Comparison of ENCODE assay signal across 1 cellular context in the genomic region with DNA sequence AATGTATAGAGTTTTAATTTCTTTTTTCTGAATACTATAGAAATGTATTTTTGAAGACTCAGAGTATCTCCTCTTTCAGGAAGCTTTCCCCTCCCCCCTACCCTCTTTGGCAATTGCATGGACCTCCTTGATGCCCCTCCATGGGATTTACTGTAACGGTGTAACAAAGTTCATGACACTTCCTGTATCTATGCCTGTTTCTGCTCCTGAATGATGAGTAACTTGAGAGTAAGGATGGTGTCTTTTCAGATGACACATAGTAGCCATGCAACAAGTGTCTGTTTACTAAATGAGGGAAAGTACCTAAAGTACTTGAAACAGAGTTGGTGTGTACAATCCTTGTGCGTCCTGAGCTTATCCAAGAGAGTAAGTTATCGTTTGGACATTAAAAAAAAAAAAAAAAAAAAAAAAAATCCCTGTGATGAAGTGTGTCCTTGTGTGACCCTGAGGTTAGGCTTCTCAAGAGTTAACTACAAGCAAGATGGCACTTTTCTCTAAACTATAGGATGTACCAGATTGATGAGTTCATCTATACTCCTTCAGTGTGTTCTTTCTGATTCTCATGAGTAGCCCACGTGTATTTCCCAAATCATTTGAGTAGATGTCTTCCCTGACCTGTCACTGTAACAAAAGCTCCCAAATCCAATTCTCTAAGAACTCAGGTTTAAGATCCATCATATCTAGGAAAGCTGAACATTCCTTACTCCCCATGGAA.
TF ChIP-seq lines count a peak whose summit lies in the region.

No MANE protein-coding gene starts in this region.

TF ChIP-seq in GM12878, 131 proteins besides CTCF, POLR2A, EP300 and RAD21:
- TF ChIP-seq, protein P1, sequence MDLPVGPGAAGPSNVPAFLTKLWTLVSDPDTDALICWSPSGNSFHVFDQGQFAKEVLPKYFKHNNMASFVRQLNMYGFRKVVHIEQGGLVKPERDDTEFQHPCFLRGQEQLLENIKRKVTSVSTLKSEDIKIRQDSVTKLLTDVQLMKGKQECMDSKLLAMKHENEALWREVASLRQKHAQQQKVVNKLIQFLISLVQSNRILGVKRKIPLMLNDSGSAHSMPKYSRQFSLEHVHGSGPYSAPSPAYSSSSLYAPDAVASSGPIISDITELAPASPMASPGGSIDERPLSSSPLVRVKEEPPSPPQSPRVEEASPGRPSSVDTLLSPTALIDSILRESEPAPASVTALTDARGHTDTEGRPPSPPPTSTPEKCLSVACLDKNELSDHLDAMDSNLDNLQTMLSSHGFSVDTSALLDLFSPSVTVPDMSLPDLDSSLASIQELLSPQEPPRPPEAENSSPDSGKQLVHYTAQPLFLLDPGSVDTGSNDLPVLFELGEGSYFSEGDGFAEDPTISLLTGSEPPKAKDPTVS (IDR thresholded peaks at IDR 0.05; ENCODE audit: low read depth, low read length) = no peak
- TF ChIP-seq HCFC1 (IDR thresholded peaks at IDR 0.05; ENCODE audit: low read length) (no peak), CREM (IDR thresholded peaks at IDR 0.05; ENCODE audit: low read depth) (no peak), PAX5 (IDR thresholded peaks at IDR 0.05; ENCODE audit: borderline replicate concordance, low read depth, low read length) (no peak), BMI1 (IDR thresholded peaks at IDR 0.05; ENCODE audit: borderline replicate concordance) (no peak), NR2C2 (IDR thresholded peaks at IDR 0.05; ENCODE audit: borderline replicate concordance, control insufficient read depth, insufficient read length, low read depth) (no peak), NR2F1 (conservative IDR thresholded peaks at IDR 0.05) (no peak), PML (IDR thresholded peaks at IDR 0.05; ENCODE audit: low read length) (no peak), IKZF2 (IDR thresholded peaks at IDR 0.05) (no peak), SREBF2 (IDR thresholded peaks at IDR 0.05; ENCODE audit: low read length) (no peak), KDM1A (IDR thresholded peaks at IDR 0.05; ENCODE audit: borderline replicate concordance) (no peak), HDAC2 (IDR thresholded peaks at IDR 0.05) (no peak), CREB1 (IDR thresholded peaks at IDR 0.05; ENCODE audit: low read depth) (no peak), ZZZ3 (IDR thresholded peaks at IDR 0.05; ENCODE audit: control insufficient read depth, insufficient read length, low read depth) (no peak)
- TF ChIP-seq, protein P2, sequence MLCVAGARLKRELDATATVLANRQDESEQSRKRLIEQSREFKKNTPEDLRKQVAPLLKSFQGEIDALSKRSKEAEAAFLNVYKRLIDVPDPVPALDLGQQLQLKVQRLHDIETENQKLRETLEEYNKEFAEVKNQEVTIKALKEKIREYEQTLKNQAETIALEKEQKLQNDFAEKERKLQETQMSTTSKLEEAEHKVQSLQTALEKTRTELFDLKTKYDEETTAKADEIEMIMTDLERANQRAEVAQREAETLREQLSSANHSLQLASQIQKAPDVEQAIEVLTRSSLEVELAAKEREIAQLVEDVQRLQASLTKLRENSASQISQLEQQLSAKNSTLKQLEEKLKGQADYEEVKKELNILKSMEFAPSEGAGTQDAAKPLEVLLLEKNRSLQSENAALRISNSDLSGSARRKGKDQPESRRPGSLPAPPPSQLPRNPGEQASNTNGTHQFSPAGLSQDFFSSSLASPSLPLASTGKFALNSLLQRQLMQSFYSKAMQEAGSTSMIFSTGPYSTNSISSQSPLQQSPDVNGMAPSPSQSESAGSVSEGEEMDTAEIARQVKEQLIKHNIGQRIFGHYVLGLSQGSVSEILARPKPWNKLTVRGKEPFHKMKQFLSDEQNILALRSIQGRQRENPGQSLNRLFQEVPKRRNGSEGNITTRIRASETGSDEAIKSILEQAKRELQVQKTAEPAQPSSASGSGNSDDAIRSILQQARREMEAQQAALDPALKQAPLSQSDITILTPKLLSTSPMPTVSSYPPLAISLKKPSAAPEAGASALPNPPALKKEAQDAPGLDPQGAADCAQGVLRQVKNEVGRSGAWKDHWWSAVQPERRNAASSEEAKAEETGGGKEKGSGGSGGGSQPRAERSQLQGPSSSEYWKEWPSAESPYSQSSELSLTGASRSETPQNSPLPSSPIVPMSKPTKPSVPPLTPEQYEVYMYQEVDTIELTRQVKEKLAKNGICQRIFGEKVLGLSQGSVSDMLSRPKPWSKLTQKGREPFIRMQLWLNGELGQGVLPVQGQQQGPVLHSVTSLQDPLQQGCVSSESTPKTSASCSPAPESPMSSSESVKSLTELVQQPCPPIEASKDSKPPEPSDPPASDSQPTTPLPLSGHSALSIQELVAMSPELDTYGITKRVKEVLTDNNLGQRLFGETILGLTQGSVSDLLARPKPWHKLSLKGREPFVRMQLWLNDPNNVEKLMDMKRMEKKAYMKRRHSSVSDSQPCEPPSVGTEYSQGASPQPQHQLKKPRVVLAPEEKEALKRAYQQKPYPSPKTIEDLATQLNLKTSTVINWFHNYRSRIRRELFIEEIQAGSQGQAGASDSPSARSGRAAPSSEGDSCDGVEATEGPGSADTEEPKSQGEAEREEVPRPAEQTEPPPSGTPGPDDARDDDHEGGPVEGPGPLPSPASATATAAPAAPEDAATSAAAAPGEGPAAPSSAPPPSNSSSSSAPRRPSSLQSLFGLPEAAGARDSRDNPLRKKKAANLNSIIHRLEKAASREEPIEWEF (IDR thresholded peaks at IDR 0.05; ENCODE audit: insufficient replicate concordance, low read depth, low read length) = no peak
- TF ChIP-seq, protein P3, sequence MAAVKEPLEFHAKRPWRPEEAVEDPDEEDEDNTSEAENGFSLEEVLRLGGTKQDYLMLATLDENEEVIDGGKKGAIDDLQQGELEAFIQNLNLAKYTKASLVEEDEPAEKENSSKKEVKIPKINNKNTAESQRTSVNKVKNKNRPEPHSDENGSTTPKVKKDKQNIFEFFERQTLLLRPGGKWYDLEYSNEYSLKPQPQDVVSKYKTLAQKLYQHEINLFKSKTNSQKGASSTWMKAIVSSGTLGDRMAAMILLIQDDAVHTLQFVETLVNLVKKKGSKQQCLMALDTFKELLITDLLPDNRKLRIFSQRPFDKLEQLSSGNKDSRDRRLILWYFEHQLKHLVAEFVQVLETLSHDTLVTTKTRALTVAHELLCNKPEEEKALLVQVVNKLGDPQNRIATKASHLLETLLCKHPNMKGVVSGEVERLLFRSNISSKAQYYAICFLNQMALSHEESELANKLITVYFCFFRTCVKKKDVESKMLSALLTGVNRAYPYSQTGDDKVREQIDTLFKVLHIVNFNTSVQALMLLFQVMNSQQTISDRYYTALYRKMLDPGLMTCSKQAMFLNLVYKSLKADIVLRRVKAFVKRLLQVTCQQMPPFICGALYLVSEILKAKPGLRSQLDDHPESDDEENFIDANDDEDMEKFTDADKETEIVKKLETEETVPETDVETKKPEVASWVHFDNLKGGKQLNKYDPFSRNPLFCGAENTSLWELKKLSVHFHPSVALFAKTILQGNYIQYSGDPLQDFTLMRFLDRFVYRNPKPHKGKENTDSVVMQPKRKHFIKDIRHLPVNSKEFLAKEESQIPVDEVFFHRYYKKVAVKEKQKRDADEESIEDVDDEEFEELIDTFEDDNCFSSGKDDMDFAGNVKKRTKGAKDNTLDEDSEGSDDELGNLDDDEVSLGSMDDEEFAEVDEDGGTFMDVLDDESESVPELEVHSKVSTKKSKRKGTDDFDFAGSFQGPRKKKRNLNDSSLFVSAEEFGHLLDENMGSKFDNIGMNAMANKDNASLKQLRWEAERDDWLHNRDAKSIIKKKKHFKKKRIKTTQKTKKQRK (IDR thresholded peaks at IDR 0.05; ENCODE audit: low read depth, low read length) = no peak
- TF ChIP-seq, protein P4, sequence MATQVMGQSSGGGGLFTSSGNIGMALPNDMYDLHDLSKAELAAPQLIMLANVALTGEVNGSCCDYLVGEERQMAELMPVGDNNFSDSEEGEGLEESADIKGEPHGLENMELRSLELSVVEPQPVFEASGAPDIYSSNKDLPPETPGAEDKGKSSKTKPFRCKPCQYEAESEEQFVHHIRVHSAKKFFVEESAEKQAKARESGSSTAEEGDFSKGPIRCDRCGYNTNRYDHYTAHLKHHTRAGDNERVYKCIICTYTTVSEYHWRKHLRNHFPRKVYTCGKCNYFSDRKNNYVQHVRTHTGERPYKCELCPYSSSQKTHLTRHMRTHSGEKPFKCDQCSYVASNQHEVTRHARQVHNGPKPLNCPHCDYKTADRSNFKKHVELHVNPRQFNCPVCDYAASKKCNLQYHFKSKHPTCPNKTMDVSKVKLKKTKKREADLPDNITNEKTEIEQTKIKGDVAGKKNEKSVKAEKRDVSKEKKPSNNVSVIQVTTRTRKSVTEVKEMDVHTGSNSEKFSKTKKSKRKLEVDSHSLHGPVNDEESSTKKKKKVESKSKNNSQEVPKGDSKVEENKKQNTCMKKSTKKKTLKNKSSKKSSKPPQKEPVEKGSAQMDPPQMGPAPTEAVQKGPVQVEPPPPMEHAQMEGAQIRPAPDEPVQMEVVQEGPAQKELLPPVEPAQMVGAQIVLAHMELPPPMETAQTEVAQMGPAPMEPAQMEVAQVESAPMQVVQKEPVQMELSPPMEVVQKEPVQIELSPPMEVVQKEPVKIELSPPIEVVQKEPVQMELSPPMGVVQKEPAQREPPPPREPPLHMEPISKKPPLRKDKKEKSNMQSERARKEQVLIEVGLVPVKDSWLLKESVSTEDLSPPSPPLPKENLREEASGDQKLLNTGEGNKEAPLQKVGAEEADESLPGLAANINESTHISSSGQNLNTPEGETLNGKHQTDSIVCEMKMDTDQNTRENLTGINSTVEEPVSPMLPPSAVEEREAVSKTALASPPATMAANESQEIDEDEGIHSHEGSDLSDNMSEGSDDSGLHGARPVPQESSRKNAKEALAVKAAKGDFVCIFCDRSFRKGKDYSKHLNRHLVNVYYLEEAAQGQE (IDR thresholded peaks at IDR 0.05; ENCODE audit: low read depth, low read length) = no peak
- TF ChIP-seq, protein P5, sequence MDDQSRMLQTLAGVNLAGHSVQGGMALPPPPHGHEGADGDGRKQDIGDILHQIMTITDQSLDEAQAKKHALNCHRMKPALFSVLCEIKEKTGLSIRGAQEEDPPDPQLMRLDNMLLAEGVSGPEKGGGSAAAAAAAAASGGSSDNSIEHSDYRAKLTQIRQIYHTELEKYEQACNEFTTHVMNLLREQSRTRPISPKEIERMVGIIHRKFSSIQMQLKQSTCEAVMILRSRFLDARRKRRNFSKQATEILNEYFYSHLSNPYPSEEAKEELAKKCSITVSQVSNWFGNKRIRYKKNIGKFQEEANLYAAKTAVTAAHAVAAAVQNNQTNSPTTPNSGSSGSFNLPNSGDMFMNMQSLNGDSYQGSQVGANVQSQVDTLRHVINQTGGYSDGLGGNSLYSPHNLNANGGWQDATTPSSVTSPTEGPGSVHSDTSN (IDR thresholded peaks at IDR 0.05; ENCODE audit: insufficient replicate concordance, low read depth, low read length) = no peak
TF ChIP-seq in GM12878: peak in this region for 0.
